22 cellular contexts compared by ENCODE assay signal in genomic region chr14:61453103-61453767, GRCh38.
DNase-seq lines count a peak whose midpoint lies in the region; ATAC-seq and TF ChIP-seq lines count a peak whose summit lies in the region.
"Had no signal": no experiment of that assay in that cellular context is flagged by ENCODE, and none has a peak within 500 bp of the region (broad histone marks: within the 10 kb centered on the region; RNA-seq: fewer than 3 reads in every experiment).

No MANE protein-coding gene starts in this region.

- intact Hi-C loops in CD4-positive, alpha-beta memory T cell (cut with micrococcal nuclease) = loop anchor here (2.0 kb wide), 1 partner anchor 14 kb away; no protein-coding TSS in a partner anchor
- intact Hi-C loops in activated T-helper 1 cell treated with anti-CD3 and anti-CD28 coated beads, Interleukin-12 subunit alpha, Interleukin-12 subunit beta, Interleukin-2, Interleukin-4 antibody, amounts not matched to agents 30 ng/mL and 10 ng/mL and 1 ng/mL, durations not matched to agents 14 hours and 24 hours and 36 hours (cut with micrococcal nuclease) = loop anchor here (2.0 to 10.0 kb wide), 2 partner anchors 32 to 468 kb away; partner anchors contain the start of genes SLC38A6 and TRMT5

- ATAC-seq in naive thymus-derived CD8-positive, alpha-beta T cell = no peak
- no peak for ATAC-seq in omental fat pad (ENCODE audit: low FRiP score)
- ATAC-seq: SK-N-SH treated with all-trans-retinoic acid at 6 μM for 48 hours had no signal

- peaks cover 80 to 97% (median 85%) of the 10 kb centered on the region in 4 donors for H3K4me1 Mint-ChIP-seq in CD4-positive, alpha-beta memory T cell
- peaks cover 90% of the 10 kb centered on the region for H3K4me1 Mint-ChIP-seq in activated T-helper 1 cell treated with anti-CD3 and anti-CD28 coated beads, Interleukin-12 subunit alpha, Interleukin-12 subunit beta, Interleukin-2, Interleukin-4 antibody, amounts not matched to agents 30 ng/mL and 10 ng/mL and 1 ng/mL, durations not matched to agents 14 hours and 24 hours and 36 hours (ENCODE audit: low read depth)
- peaks cover 55 to 95% (median 92%) of the 10 kb centered on the region in 4 donors for H3K4me1 Mint-ChIP-seq in naive thymus-derived CD8-positive, alpha-beta T cell

- H3K27me3 Mint-ChIP-seq in CD4-positive, alpha-beta memory T cell = no peaks in the 10 kb centered on the region
- no peaks in the 10 kb centered on the region for H3K27me3 Mint-ChIP-seq in activated T-helper 1 cell treated with anti-CD3 and anti-CD28 coated beads, Interleukin-12 subunit alpha, Interleukin-12 subunit beta, Interleukin-2, Interleukin-4 antibody, amounts not matched to agents 30 ng/mL and 10 ng/mL and 1 ng/mL, durations not matched to agents 14 hours and 24 hours and 36 hours (ENCODE audit: insufficient read depth)
- no peaks in the 10 kb centered on the region for H3K27me3 Mint-ChIP-seq in naive thymus-derived CD8-positive, alpha-beta T cell
- H3K27me3 Mint-ChIP-seq: dendritic cell treated with granulocyte-macrophage colony-stimulating factor and Interleukin-4, amounts not matched to agents 40 ng/mL and 50 ng/mL, for 4 days had no signal

- peak overlapping the region; percentile 48 for H3K27ac ChIP-seq in CD4-positive, alpha-beta memory T cell (ENCODE audit: low read depth, low read length)
- H3K27ac ChIP-seq in HEK293 (ENCODE audit: extremely low read depth, low read depth, low read length) = no peak overlapping the region
- H3K27ac ChIP-seq: KMS-11 had no signal

- CTCF ChIA-PET in CD4-positive, alpha-beta memory T cell (lab: Charles Lee; ENCODE audit: partially characterized antibody) = interaction anchor here (0.6 to 4.5 kb wide), 10 partner anchors 8 to 384 kb away, joined by 3 to 18 read pairs (median 4); partner anchors contain the start of gene PRKCH
- CTCF ChIA-PET in HEK293 (lab: Yijun Ruan, JAX) = interaction anchor here (0.7 to 1.2 kb wide), 2 partner anchors 383 to 385 kb away, joined by 3 to 6 read pairs; no protein-coding TSS in a partner anchor

- H3K9me3 ChIP-seq in CD4-positive, alpha-beta memory T cell (ENCODE audit: control insufficient read depth in 1 of 2, low read length in 2 of 2) = no peaks in the 10 kb centered on the region
- H3K9me3 ChIP-seq in HEK293 (ENCODE audit: control insufficient read depth, insufficient read depth, low read depth, low read length) = no peaks in the 10 kb centered on the region
- H3K9me3 ChIP-seq: stomach, upper lobe of left lung had no signal

- peaks cover 64 to 92% of the 10 kb centered on the region in 2 donors for H3K36me3 Mint-ChIP-seq in CD4-positive, alpha-beta memory T cell
- peaks cover 67% of the 10 kb centered on the region for H3K36me3 Mint-ChIP-seq in activated T-helper 1 cell treated with anti-CD3 and anti-CD28 coated beads, Interleukin-12 subunit alpha, Interleukin-12 subunit beta, Interleukin-2, Interleukin-4 antibody, amounts not matched to agents 30 ng/mL and 10 ng/mL and 1 ng/mL, durations not matched to agents 14 hours and 24 hours and 36 hours (ENCODE audit: low read depth)
- peaks cover 6 to 95% (median 46%) of the 10 kb centered on the region in 3 donors for H3K36me3 Mint-ChIP-seq in naive thymus-derived CD8-positive, alpha-beta T cell
- H3K36me3 Mint-ChIP-seq: memory B cell had no signal

- DNase-seq in CD4-positive, alpha-beta memory T cell = no peak
- DNase-seq in activated T-helper 1 cell treated with anti-CD3 and anti-CD28 coated beads, Interleukin-12 subunit alpha, Interleukin-12 subunit beta, Interleukin-2, Interleukin-4 antibody, amounts not matched to agents 30 ng/mL and 10 ng/mL and 1 ng/mL, durations not matched to agents 14 hours and 24 hours and 36 hours (ENCODE audit: low spot score) = no peak
- no peak for DNase-seq in naive thymus-derived CD8-positive, alpha-beta T cell
- DNase-seq in SKM-1 treated with dmso at 0.1 percent for 144 hours (lab: John Stamatoyannopoulos, UW; ENCODE audit: unreplicated experiment) (no peak), omental fat pad (ENCODE audit: low spot score) (no peak), pons (ENCODE audit: low spot score) (no peak)
- DNase-seq: AML-193, Calu3, EL, foreskin fibroblast, kidney glomerular epithelial cell, NCI-H1048, NCI-H2081, NCI-H510A, RPMI8226, stomach, upper lobe of left lung had no signal

- POLR2A ChIA-PET in CD4-positive, alpha-beta memory T cell (lab: Charles Lee; ENCODE audit: partially characterized antibody) = interaction anchor here (0.6 to 4.9 kb wide), 25 partner anchors 12 to 310 kb away, joined by 3 to 39 read pairs (median 5); partner anchors contain the start of genes HIF1A, PRKCH and SNAPC1
- POLR2A ChIA-PET in HEK293 (lab: Yijun Ruan, JAX) = no interaction called here
- POLR2A ChIA-PET in naive thymus-derived CD8-positive, alpha-beta T cell (lab: Charles Lee) = interaction anchor here (0.6 to 2.3 kb wide), 21 partner anchors 8 to 309 kb away, joined by 3 to 16 read pairs (median 4); partner anchors contain the start of genes PRKCH and SNAPC1

- peaks cover 44% of the 10 kb centered on the region for H3K36me3 ChIP-seq in CD4-positive, alpha-beta memory T cell (ENCODE audit: insufficient read depth, low read length)
- peaks cover 0 to 17% of the 10 kb centered on the region in 2 experiments; a peak in 1 of 3 replicates for H3K36me3 ChIP-seq in HEK293 (ENCODE audit: control insufficient read depth in 2 of 2, insufficient read depth in 1 of 2, low read length in 2 of 2)

- no peaks in the 10 kb centered on the region for H3K27me3 ChIP-seq in CD4-positive, alpha-beta memory T cell (ENCODE audit: insufficient read depth, low read length)
- H3K27me3 ChIP-seq: stomach, upper lobe of left lung had no signal

- no peak for TF ChIP-seq CTCF in HEK293 (tag by site-specific recombination; IDR thresholded peaks at IDR 0.05)
- no peak for TF ChIP-seq CTCF in omental fat pad (IDR thresholded peaks at IDR 0.05)

- peak overlapping the region; percentile 69 to 89 (median 78) for H3K4me3 Mint-ChIP-seq in CD4-positive, alpha-beta memory T cell
- H3K4me3 Mint-ChIP-seq in activated T-helper 1 cell treated with anti-CD3 and anti-CD28 coated beads, Interleukin-12 subunit alpha, Interleukin-12 subunit beta, Interleukin-2, Interleukin-4 antibody, amounts not matched to agents 30 ng/mL and 10 ng/mL and 1 ng/mL, durations not matched to agents 14 hours and 24 hours and 36 hours = peak overlapping the region; percentile 73
- H3K4me3 Mint-ChIP-seq in naive thymus-derived CD8-positive, alpha-beta T cell = peak overlapping the region; percentile 44 to 85 (median 78)
- H3K4me3 Mint-ChIP-seq: dendritic cell treated with granulocyte-macrophage colony-stimulating factor and Interleukin-4, amounts not matched to agents 40 ng/mL and 50 ng/mL, for 4 days; memory B cell had no signal

- H3K4me3 ChIP-seq in CD4-positive, alpha-beta memory T cell (ENCODE audit: low read length in 2 of 2) = peak overlapping the region in 1 of 2 donors; percentile 13
- H3K4me3 ChIP-seq in HEK293 (ENCODE audit: low read depth, low read length) = no peak overlapping the region
- H3K4me3 ChIP-seq: stomach, upper lobe of left lung had no signal

- peaks cover 92% of the 10 kb centered on the region for H3K4me1 ChIP-seq in CD4-positive, alpha-beta memory T cell (ENCODE audit: insufficient read depth, low read length)
- no peaks in the 10 kb centered on the region for H3K4me1 ChIP-seq in HEK293 (ENCODE audit: control insufficient read depth, insufficient read depth, low read length)

- peak overlapping the region; percentile 88 to 93 (median 92) for H3K27ac Mint-ChIP-seq in CD4-positive, alpha-beta memory T cell
- peak overlapping the region; percentile 92 for H3K27ac Mint-ChIP-seq in activated T-helper 1 cell treated with anti-CD3 and anti-CD28 coated beads, Interleukin-12 subunit alpha, Interleukin-12 subunit beta, Interleukin-2, Interleukin-4 antibody, amounts not matched to agents 30 ng/mL and 10 ng/mL and 1 ng/mL, durations not matched to agents 14 hours and 24 hours and 36 hours
- peak overlapping the region; percentile 87 to 97 (median 94) for H3K27ac Mint-ChIP-seq in naive thymus-derived CD8-positive, alpha-beta T cell
- H3K27ac Mint-ChIP-seq: dendritic cell treated with granulocyte-macrophage colony-stimulating factor and Interleukin-4, amounts not matched to agents 40 ng/mL and 50 ng/mL, for 4 days; memory B cell had no signal

- H3K9me3 Mint-ChIP-seq in CD4-positive, alpha-beta memory T cell = peaks cover 0 to 3% (median 0%) of the 10 kb centered on the region in 8 donors
- H3K9me3 Mint-ChIP-seq in activated T-helper 1 cell treated with anti-CD3 and anti-CD28 coated beads, Interleukin-12 subunit alpha, Interleukin-12 subunit beta, Interleukin-2, Interleukin-4 antibody, amounts not matched to agents 30 ng/mL and 10 ng/mL and 1 ng/mL, durations not matched to agents 14 hours and 24 hours and 36 hours = no peaks in the 10 kb centered on the region
- no peaks in the 10 kb centered on the region for H3K9me3 Mint-ChIP-seq in naive thymus-derived CD8-positive, alpha-beta T cell
- H3K9me3 Mint-ChIP-seq: dendritic cell treated with granulocyte-macrophage colony-stimulating factor and Interleukin-4, amounts not matched to agents 40 ng/mL and 50 ng/mL, for 4 days; memory B cell had no signal

TF ChIP-seq in HEK293, 187 proteins besides CTCF, POLR2A, EP300 and RAD21 (continues in another document):
- TF ChIP-seq KLF1 (tag by site-specific recombination; IDR thresholded peaks at IDR 0.05) (no peak), ZNF366 (tag by site-specific recombination; conservative IDR thresholded peaks at IDR 0.05) (peak; percentile 77)
- TF ChIP-seq, protein P1, sequence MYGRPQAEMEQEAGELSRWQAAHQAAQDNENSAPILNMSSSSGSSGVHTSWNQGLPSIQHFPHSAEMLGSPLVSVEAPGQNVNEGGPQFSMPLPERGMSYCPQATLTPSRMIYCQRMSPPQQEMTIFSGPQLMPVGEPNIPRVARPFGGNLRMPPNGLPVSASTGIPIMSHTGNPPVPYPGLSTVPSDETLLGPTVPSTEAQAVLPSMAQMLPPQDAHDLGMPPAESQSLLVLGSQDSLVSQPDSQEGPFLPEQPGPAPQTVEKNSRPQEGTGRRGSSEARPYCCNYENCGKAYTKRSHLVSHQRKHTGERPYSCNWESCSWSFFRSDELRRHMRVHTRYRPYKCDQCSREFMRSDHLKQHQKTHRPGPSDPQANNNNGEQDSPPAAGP (tag by site-specific recombination; IDR thresholded peaks at IDR 0.05) = no peak
